23 cellular contexts compared by ENCODE assay signal in the genomic region with DNA sequence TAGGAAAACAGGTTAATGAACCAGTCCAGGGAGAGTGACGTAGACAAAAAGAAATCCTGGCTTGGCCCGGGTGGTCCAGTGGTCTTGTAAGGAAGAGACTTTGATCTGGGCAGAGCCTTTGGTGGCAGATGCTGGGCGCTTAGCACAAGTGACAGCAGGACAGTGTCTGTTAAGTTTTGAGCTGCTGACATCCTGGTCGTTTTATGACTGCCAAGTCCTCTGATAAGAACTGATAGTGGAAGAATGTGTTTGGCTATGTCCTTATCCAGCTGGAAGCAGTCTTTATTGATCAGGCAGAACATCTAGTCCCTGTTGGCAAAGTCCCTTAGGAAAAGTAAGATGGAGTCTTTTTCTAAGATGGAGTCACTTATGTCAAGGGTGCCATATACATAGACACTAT. TPM values are rescaled to one million over a fixed set of nuclear protein-coding genes. Genes with fewer than 3 reads are reported as not detected.
"Had no signal": no experiment of that assay in that cellular context is flagged by ENCODE, and none has a peak within 500 bp of the region (broad histone marks: within the 10 kb centered on the region; RNA-seq: fewer than 3 reads in every experiment).

No MANE protein-coding gene starts in this region.

- H3K27me3 ChIP-seq: SJCRH30 had no signal

- H3K36me3 ChIP-seq: MG63, SJCRH30 had no signal

- H3K4me1 ChIP-seq: SJCRH30 had no signal

- H3K27ac ChIP-seq: SJCRH30 had no signal

- FAIRE-seq: RCC 7860 had no signal

- H3K4me3 ChIP-seq: MG63, SJCRH30 had no signal

- H3K9me3 ChIP-seq: MG63, SJCRH30 had no signal

- DNase-seq: Karpas-422, KG1, MG63, NCI-H1092, NCI-H1105 treated with DMSO at 0.1 percent for 48 hours, NCI-H1417 treated with DMSO at 0.1 percent for 48 hours, NCI-H146, NCI-H1694 treated with DMSO at 0.1 percent for 48 hours, NCI-H1930, NCI-H2081, NCI-H2107, NCI-H226, NCI-H446, NCI-H510A, NCI-H524 treated with DMSO at 0.1 percent for 48 hours, NCI-H69, NCI-H774, RPMI8226, SHP77 treated with DMSO at 0.1 percent for 48 hours, SJCRH30 had no signal

- ATAC-seq: SK-N-SH treated with all-trans-retinoic acid at 6 μM for 48 hours had no signal

RNA-seq across cellular contexts. Expression of a gene that starts 36.0 kb away (rescaled TPM):
- total RNA-seq: HT-29, SJCRH30 had no signal
